ENCODE assay signal across 19 cellular contexts in the genomic region with DNA sequence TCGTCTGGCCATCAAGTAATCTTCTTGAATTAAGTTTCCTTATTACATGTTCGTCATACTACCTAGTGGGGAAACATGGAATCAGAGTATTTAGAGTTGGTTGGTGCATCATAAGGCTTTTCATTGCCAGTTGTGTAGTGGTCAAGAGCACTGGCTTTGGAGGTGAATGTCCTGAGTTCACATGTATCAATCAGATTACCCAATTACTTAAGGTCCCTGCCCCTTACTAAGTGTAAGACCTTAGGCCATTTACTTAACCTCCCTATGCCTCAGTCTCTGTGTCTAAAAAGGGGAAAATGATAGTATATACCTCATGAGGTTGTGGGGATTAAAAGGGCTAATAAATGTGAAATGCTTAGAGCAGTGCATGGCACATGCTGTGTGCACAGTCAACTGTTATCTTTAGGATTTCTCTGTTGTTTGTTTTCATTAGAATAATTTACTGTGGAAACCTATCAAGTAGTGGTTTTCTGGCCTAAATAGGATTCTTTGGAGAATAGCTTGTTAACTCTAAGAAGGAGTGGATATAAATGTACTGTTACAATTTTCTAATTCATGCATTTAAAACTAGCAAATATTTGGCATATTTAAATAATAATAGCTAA. TPM values are rescaled to one million over a fixed set of nuclear protein-coding genes. Genes with fewer than 3 reads are reported as not detected.
DNase-seq lines count a peak whose midpoint lies in the region; ATAC-seq, FAIRE-seq and TF ChIP-seq lines count a peak whose summit lies in the region.
"Had no signal": no experiment of that assay in that cellular context is flagged by ENCODE, and none has a peak within 500 bp of the region (broad histone marks: within the 10 kb centered on the region; RNA-seq: fewer than 3 reads in every experiment).

No MANE protein-coding gene starts in this region.

- H3K27me3 Mint-ChIP-seq in mesothelial cell of epicardium (ENCODE audit: low read depth) = no peaks in the 10 kb centered on the region

- peaks cover 65% of the 10 kb centered on the region for H3K79me2 ChIP-seq in ACC112 (ENCODE audit: control insufficient read depth, insufficient read depth, low read length, unreplicated experiment)

- no peak overlapping the region for H2AFZ ChIP-seq in ACC112 (ENCODE audit: low read length, unreplicated experiment)

- H3K4me1 ChIP-seq in ACC112 (ENCODE audit: control insufficient read depth, insufficient read depth, low read length, unreplicated experiment) (peaks cover 50% of the 10 kb centered on the region), RWPE2 (ENCODE audit: insufficient read depth, poor library complexity, severe bottlenecking) (peaks cover 34% of the 10 kb centered on the region)

- peak overlapping the region; percentile 72 for H3K27ac Mint-ChIP-seq in mesothelial cell of epicardium
- H3K27ac Mint-ChIP-seq: CD8-positive, alpha-beta T cell had no signal

- DNase-seq in H54 (ENCODE audit: insufficient read length, low spot score) (no peak), RWPE2 (ENCODE audit: low spot score) (no peak), mesothelial cell of epicardium (ENCODE audit: low spot score in 2 of 2, unreplicated experiment in 2 of 2) (no peak), GM12891 (ENCODE audit: insufficient read length, low spot score) (no peak), activated gamma-delta T cell (lab: John Stamatoyannopoulos, UW) (no peak)
- DNase-seq in activated CD4-positive, CD25-positive, alpha-beta regulatory T cell treated with anti-CD3 and anti-CD28 coated beads, Interleukin-2, amount 50 U/mL, for 72 hours = no peak
- DNase-seq: CD8-positive, alpha-beta T cell; DMS53; H7; Kasumi-1; NCI-H1105 treated with DMSO at 0.1 percent for 48 hours; NCI-H1694; NCI-H2081 treated with DMSO at 0.1 percent for 48 hours; NK-92 treated with Interleukin-12 subunit alpha and Interleukin-12 subunit beta, amount 100 ng/mL, for 24 hours; SIG-M5 had no signal

- TF ChIP-seq POLR2A in H54 (IDR thresholded peaks at IDR 0.05; ENCODE audit: low read depth, low read length) (no peak), GM12891 (IDR thresholded peaks at IDR 0.05; ENCODE audit: low read depth, low read length) (no peak)

- no peak overlapping the region for H3K4me3 Mint-ChIP-seq in mesothelial cell of epicardium
- H3K4me3 Mint-ChIP-seq: CD8-positive, alpha-beta T cell had no signal

- H3K36me3 ChIP-seq in ACC112 (ENCODE audit: insufficient read depth, low read length) (0 out of 2 replicates have a peak, but pooled peaks cover 5% of the 10 kb centered on the region), RWPE2 (ENCODE audit: low read depth) (peaks cover 7% of the 10 kb centered on the region; the same call in 1 of the 2 replicates)
- H3K36me3 ChIP-seq: BLaER1 treated with 17β-estradiol and CSF1 and Interleukin-3, amounts not matched to agents 10 nM and 100 nM had no signal

- H3K4me3 ChIP-seq in ACC112 (ENCODE audit: low read depth, low read length) (no peak overlapping the region), RWPE2 (ENCODE audit: severe bottlenecking) (no peak overlapping the region)
- H3K4me3 ChIP-seq: BLaER1 treated with 17β-estradiol and CSF1 and Interleukin-3, amounts not matched to agents 10 nM and 100 nM had no signal

- no peak for ATAC-seq in RWPE2 (ENCODE audit: low read depth)
- ATAC-seq in GM21423 (IDR thresholded peaks at IDR 0.05; ENCODE audit: unreplicated experiment) = no peak
- ATAC-seq: CD8-positive, alpha-beta T cell had no signal

- H3K9me3 ChIP-seq in RWPE2 (ENCODE audit: severe bottlenecking) = no peaks in the 10 kb centered on the region
- H3K9me3 ChIP-seq: BLaER1 treated with 17β-estradiol and CSF1 and Interleukin-3, amounts not matched to agents 10 nM and 100 nM had no signal

- H3K27me3 ChIP-seq in ACC112 (ENCODE audit: insufficient read depth, low read length) (no peaks in the 10 kb centered on the region), RWPE2 (ENCODE audit: insufficient read depth, poor library complexity, severe bottlenecking) (no peaks in the 10 kb centered on the region)
- H3K27me3 ChIP-seq: BLaER1 treated with 17β-estradiol and CSF1 and Interleukin-3, amounts not matched to agents 10 nM and 100 nM had no signal

- peaks cover 61% of the 10 kb centered on the region for H3K4me1 Mint-ChIP-seq in mesothelial cell of epicardium

- H3K36me3 Mint-ChIP-seq in mesothelial cell of epicardium = no peaks in the 10 kb centered on the region
- H3K36me3 Mint-ChIP-seq: CD8-positive, alpha-beta T cell had no signal

- FAIRE-seq in H54 (lab: Jason Lieb, UNC) (peak; percentile 53), GM12891 (lab: Jason Lieb, UNC) (no peak)

- H3K27ac ChIP-seq in ACC112 (ENCODE audit: low read depth, low read length) (0 out of 2 replicates have a peak overlapping the region, but pooled peaks have one; percentile 24), RWPE2 (ENCODE audit: poor library complexity, severe bottlenecking) (peak overlapping the region; percentile 79)
- H3K27ac ChIP-seq: BLaER1 treated with 17β-estradiol and CSF1 and Interleukin-3, amounts not matched to agents 10 nM and 100 nM had no signal

- TF ChIP-seq CTCF in RWPE2 (IDR thresholded peaks at IDR 0.05; ENCODE audit: poor library complexity, severe bottlenecking) (no peak), mesothelial cell of epicardium (IDR thresholded peaks at IDR 0.05; ENCODE audit: unreplicated experiment) (no peak)

- H3K9me3 Mint-ChIP-seq in mesothelial cell of epicardium = no peaks in the 10 kb centered on the region
- H3K9me3 Mint-ChIP-seq: CD8-positive, alpha-beta T cell had no signal

TF ChIP-seq in GM12891, 5 proteins besides CTCF, POLR2A, EP300 and RAD21:
- no peak for TF ChIP-seq SPI1 (IDR thresholded peaks at IDR 0.05; ENCODE audit: low read depth, low read length)
- TF ChIP-seq POLR2AphosphoS5 (IDR thresholded peaks at IDR 0.05; ENCODE audit: low read depth, low read length) = no peak
- TF ChIP-seq TAF1 (IDR thresholded peaks at IDR 0.05; ENCODE audit: low read depth, low read length) = no peak
- TF ChIP-seq POU2F2 (IDR thresholded peaks at IDR 0.05; ENCODE audit: low read depth, low read length) = no peak
- TF ChIP-seq PAX5 (IDR thresholded peaks at IDR 0.05; ENCODE audit: insufficient read depth, low read length, severe bottlenecking) = no peak
TF ChIP-seq in GM12891: peak in this region for 0.

RNA-seq across cellular contexts. Expression of a gene that starts 27.0 kb away (rescaled TPM):
- total RNA-seq in mesothelial cell of epicardium = 19.9 to 20.4 TPM (median 19.9 TPM) in 3 replicates
- 0.09 TPM for polyA plus RNA-seq in GM12891 (2012; ENCODE audit: low read depth, missing spikeins)
- total RNA-seq: CD8-positive, alpha-beta T cell; OCI-LY7 had no signal
